In the genomic region with DNA sequence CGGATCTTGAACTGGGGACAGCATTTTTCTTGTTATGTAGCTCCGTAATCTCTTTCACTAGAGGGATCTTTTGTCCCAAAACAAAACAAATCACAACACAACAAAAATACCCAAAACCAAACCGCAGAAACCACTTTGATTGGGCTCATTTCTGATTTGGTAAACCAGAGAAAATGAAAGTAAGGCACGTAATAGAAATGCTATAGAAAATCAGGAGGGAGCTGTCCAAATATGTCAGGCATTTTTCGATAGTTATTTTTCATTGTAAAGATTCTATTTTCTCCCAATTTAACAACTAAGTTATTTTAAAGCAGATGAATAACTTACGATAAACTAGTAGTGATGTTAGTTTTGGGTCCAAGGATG, we compare ENCODE assay signal across 10 cellular contexts. TPM values are rescaled to one million over a fixed set of nuclear protein-coding genes. Genes with fewer than 3 reads are reported as not detected.
DNase-seq lines count a peak whose midpoint lies in the region; ATAC-seq and TF ChIP-seq lines count a peak whose summit lies in the region.
"Had no signal": no experiment of that assay in that cellular context is flagged by ENCODE, and none has a peak within 500 bp of the region (broad histone marks: within the 10 kb centered on the region; RNA-seq: fewer than 3 reads in every experiment).

No MANE protein-coding gene starts in this region.

- TF ChIP-seq CTCF in Panc1 (IDR thresholded peaks at IDR 0.05) (no peak), epithelial cell of proximal tubule (conservative IDR thresholded peaks at IDR 0.05; ENCODE audit: low read depth, low read length) (no peak)

- no peak overlapping the region for H4K12ac ChIP-seq in trophoblast cell (ENCODE audit: low read depth, low read length)

- no peak overlapping the region for H2BK12ac ChIP-seq in trophoblast cell (ENCODE audit: low read length)

- CTCF ChIA-PET in Panc1 (lab: Charles Lee) = no interaction called here

- H3K18ac ChIP-seq in trophoblast cell (ENCODE audit: low read length) = no peak overlapping the region

- no peak overlapping the region for H2BK120ac ChIP-seq in trophoblast cell (ENCODE audit: insufficient read depth, low read length, poor library complexity)

- ATAC-seq in Panc1 = no peak

- H3K9me3 ChIP-seq in Panc1 (ENCODE audit: control insufficient read depth, insufficient read depth, low read depth, low read length) (no peaks in the 10 kb centered on the region), trophoblast cell (ENCODE audit: insufficient read depth, low read depth, low read length) (no peaks in the 10 kb centered on the region)

- no peak overlapping the region for H2AK5ac ChIP-seq in trophoblast cell (ENCODE audit: low read length)

- POLR2A ChIA-PET in Panc1 (lab: Charles Lee) = no interaction called here

- H3K27ac ChIP-seq in Panc1 (ENCODE audit: low read length) = no peak overlapping the region
- H3K27ac ChIP-seq in trophoblast cell (ENCODE audit: low read depth, low read length) = no peak overlapping the region

- WGBS in trophoblast cell (ENCODE audit: extremely low coverage, insufficient coverage, insufficient read length) = no CpG with 5 or more reads among the region's 6 CpGs

- H3K79me2 ChIP-seq in trophoblast cell (ENCODE audit: control insufficient read depth, insufficient read depth, low read length, poor library complexity) = no peaks in the 10 kb centered on the region

- no peak overlapping the region for H2BK5ac ChIP-seq in trophoblast cell (ENCODE audit: low read depth, low read length, poor library complexity)

- no peaks in the 10 kb centered on the region for H3K36me3 ChIP-seq in Panc1 (ENCODE audit: control insufficient read depth, insufficient read depth, low read length)
- H3K36me3 ChIP-seq in trophoblast cell (ENCODE audit: control insufficient read depth in 1 of 2, insufficient read depth in 2 of 2, low read length in 2 of 2) = no peaks in the 10 kb centered on the region

- no peak overlapping the region for H3K4ac ChIP-seq in trophoblast cell (ENCODE audit: low read depth, low read length)

- peaks cover 3% of the 10 kb centered on the region for H3K79me1 ChIP-seq in trophoblast cell (ENCODE audit: low read length)

- peak overlapping the region; percentile 7 to 58; a peak in 3 of 4 replicates for H3K4me3 ChIP-seq in Panc1 (ENCODE audit: low read depth in 2 of 2, low read length in 2 of 2)
- H3K4me3 ChIP-seq in epithelial cell of proximal tubule (ENCODE audit: low read depth, low read length) = peak overlapping the region; percentile 73
- no peak overlapping the region for H3K4me3 ChIP-seq in trophoblast cell (ENCODE audit: low read depth, low read length)

- no peak overlapping the region for H4K91ac ChIP-seq in trophoblast cell (ENCODE audit: low read depth, low read length)

- intact Hi-C loops in Panc1 (cut with micrococcal nuclease; ENCODE audit: unreplicated experiment) = no loop called here

- H3K4me1 ChIP-seq in Panc1 (ENCODE audit: control insufficient read depth, insufficient read depth, low read length) (peaks cover 3% of the 10 kb centered on the region; the same call in 1 of the 2 replicates), trophoblast cell (ENCODE audit: control insufficient read depth in 1 of 2, insufficient read depth in 2 of 2, low read length in 2 of 2) (peaks cover 10 to 11% of the 10 kb centered on the region in 2 experiments)

- H3K9ac ChIP-seq in trophoblast cell (ENCODE audit: low read length) = no peak overlapping the region

- H3K27me3 ChIP-seq in Panc1 (ENCODE audit: control insufficient read depth, insufficient read depth, low read length) = peaks cover 4% of the 10 kb centered on the region
- peaks cover 9% of the 10 kb centered on the region for H3K27me3 ChIP-seq in trophoblast cell (ENCODE audit: insufficient read depth, low read length)

- H3K14ac ChIP-seq in trophoblast cell (ENCODE audit: low read length) = no peak overlapping the region

- peak; percentile 21 for DNase-seq in EH (ENCODE audit: low read depth)
- peak; percentile 7 for DNase-seq in Panc1 (ENCODE audit: low read depth, low spot score)
- no peak for DNase-seq in epithelial cell of proximal tubule (ENCODE audit: low read depth)
- DNase-seq in trophoblast cell = no peak
- no peak for DNase-seq in NCI-H1048 (lab: John Stamatoyannopoulos, UW)
- no peak for DNase-seq in middle frontal gyrus (ENCODE audit: extremely low spot score, low spot score)
- no peak for DNase-seq in HPDE6-E6E7 (ENCODE audit: extremely low spot score)
- DNase-seq in GM19240 (ENCODE audit: insufficient read length, low spot score) = no peak
- DNase-seq: activated T-cell treated with anti-CD3 and anti-CD28 coated beads for 4 hours, NCI-H2081 had no signal

- no peak overlapping the region for H3K23ac ChIP-seq in trophoblast cell (ENCODE audit: low read length)

- in situ Hi-C loops in Panc1 (cut with HindIII; ENCODE audit: low pct_unique_long_range_greater_than_20kb, low sequenced_read_pairs) = no loop called here

- H3K4me2 ChIP-seq in trophoblast cell (ENCODE audit: low read length) = peak overlapping the region; percentile 98

- H2AFZ ChIP-seq in trophoblast cell (ENCODE audit: insufficient read depth, low read length, poor library complexity) = no peak overlapping the region

- BruUV-seq in Panc1 (replicated peaks; lab: Mats Ljungman, UMichigan) = no TSS peak

- no peak overlapping the region for H4K8ac ChIP-seq in trophoblast cell (ENCODE audit: low read depth, low read length)

RNA-seq across cellular contexts. Expression of gene B3GALT1, which starts 2.0 kb away (rescaled TPM):
- total RNA-seq in Panc1 (2021; ENCODE audit: unreplicated experiment) = 0.26 TPM
- 0.05 TPM for polyA plus RNA-seq in Panc1 (2012; ENCODE audit: insufficient read length)
- total RNA-seq in epithelial cell of proximal tubule = 0.69 and 0.87 TPM in 2 replicates
- polyA plus RNA-seq in trophoblast cell (2013) = 0.42 and 0.47 TPM in 2 replicates

Comparison
In these comparisons a context has a peak if more than half of its experiments do, and no peak if none do; other contexts are left out.
1. DNase-seq: peak in EH (single experiment) and Panc1 (single experiment); none in epithelial cell of proximal tubule (single experiment), trophoblast cell (0 of 2), NCI-H1048 (single experiment), middle frontal gyrus (single experiment), HPDE6-E6E7 (single experiment) and GM19240 (single experiment).